ENCODE assay signal across 9 cellular contexts in the genomic region with DNA sequence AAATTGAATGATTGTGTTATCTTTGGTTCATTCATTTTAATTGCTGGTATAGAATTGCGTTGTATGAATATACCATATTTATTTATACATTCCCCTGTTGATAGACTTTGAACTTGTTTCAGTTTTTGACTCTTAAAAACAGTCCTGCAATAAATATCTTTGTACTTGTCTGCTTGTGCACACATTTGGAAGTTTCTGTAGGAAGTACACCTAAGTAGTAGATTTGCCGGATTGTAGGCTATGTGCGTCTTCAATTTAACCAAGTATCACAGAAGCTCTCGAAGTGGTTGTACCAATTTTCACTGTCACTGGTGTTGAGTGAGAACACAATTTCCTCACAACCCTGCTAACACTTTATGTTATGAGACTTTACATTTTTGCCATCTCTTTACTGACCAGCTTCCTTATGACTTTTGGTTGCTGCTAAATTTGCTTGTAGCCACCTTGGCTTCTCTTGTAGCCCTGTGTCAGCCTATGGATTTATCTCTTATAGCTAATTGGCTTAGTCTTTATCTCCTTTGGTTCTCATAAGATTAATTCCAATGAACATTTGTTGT. TPM values are rescaled to one million over a fixed set of nuclear protein-coding genes. Genes with fewer than 3 reads are reported as not detected.
DNase-seq lines count a peak whose midpoint lies in the region; ATAC-seq and TF ChIP-seq lines count a peak whose summit lies in the region.
"Had no signal": no experiment of that assay in that cellular context is flagged by ENCODE, and none has a peak within 500 bp of the region (broad histone marks: within the 10 kb centered on the region; RNA-seq: fewer than 3 reads in every experiment).

No MANE protein-coding gene starts in this region.

- peak overlapping the region; percentile 88 for H3K4me3 ChIP-seq in NB4 (ENCODE audit: low read depth, low read length)

- CTCF ChIA-PET in activated CD4-positive, alpha-beta memory T cell treated with anti-CD3 and anti-CD28 coated beads, Interleukin-2, amount 10 ng/mL, durations not matched to agents 7 days and 5 days (lab: Charles Lee): no interaction called here
- CTCF ChIA-PET in activated CD4-positive, alpha-beta memory T cell treated with anti-CD3 and anti-CD28 coated beads for 36 hours (lab: Charles Lee): interaction anchor here (1.2 kb wide), 1 partner anchor 65 kb away, joined by 3 read pairs; no protein-coding TSS in a partner anchor

- peaks cover 13% of the 10 kb centered on the region for H3K36me3 Mint-ChIP-seq in activated CD4-positive, alpha-beta memory T cell treated with anti-CD3 and anti-CD28 coated beads, Interleukin-2, amount 10 ng/mL, durations not matched to agents 7 days and 5 days (ENCODE audit: low read depth)
- H3K36me3 Mint-ChIP-seq in activated CD4-positive, alpha-beta memory T cell treated with anti-CD3 and anti-CD28 coated beads for 36 hours: peaks cover 10% of the 10 kb centered on the region
- peaks cover 3% of the 10 kb centered on the region for H3K36me3 Mint-ChIP-seq in chondrocyte (ENCODE audit: low read depth)
- peaks cover 4% of the 10 kb centered on the region for H3K36me3 Mint-ChIP-seq in progenitor cell of endocrine pancreas (ENCODE audit: insufficient read depth)

- ATAC-seq in HG03442 (IDR thresholded peaks at IDR 0.05; ENCODE audit: unreplicated experiment): no peak
- ATAC-seq in HG03196 (IDR thresholded peaks at IDR 0.05; ENCODE audit: unreplicated experiment): no peak
- no peak for ATAC-seq in HG02970 (IDR thresholded peaks at IDR 0.05; ENCODE audit: low FRiP score, unreplicated experiment)
- ATAC-seq: activated naive CD4-positive, alpha-beta T cell treated with anti-CD3 and anti-CD28 coated beads, Interleukin-2, amount 50 U/mL, for 72 hours had no signal

- H3K4me3 Mint-ChIP-seq in activated CD4-positive, alpha-beta memory T cell treated with anti-CD3 and anti-CD28 coated beads, Interleukin-2, amount 10 ng/mL, durations not matched to agents 7 days and 5 days: peak overlapping the region; percentile 95
- no peak overlapping the region for H3K4me3 Mint-ChIP-seq in activated CD4-positive, alpha-beta memory T cell treated with anti-CD3 and anti-CD28 coated beads for 36 hours
- H3K4me3 Mint-ChIP-seq in chondrocyte (ENCODE audit: unreplicated experiment) (peak overlapping the region; percentile 91), progenitor cell of endocrine pancreas (ENCODE audit: low read depth) (peak overlapping the region; percentile 93)

- intact Hi-C loops in activated CD4-positive, alpha-beta memory T cell treated with anti-CD3 and anti-CD28 coated beads for 36 hours (cut with micrococcal nuclease): no loop called here

- no peak for TF ChIP-seq POLR2A in NB4 (IDR thresholded peaks at IDR 0.05; ENCODE audit: extremely low read depth, insufficient read length)

- peaks cover 39% of the 10 kb centered on the region for H3K4me1 Mint-ChIP-seq in activated CD4-positive, alpha-beta memory T cell treated with anti-CD3 and anti-CD28 coated beads, Interleukin-2, amount 10 ng/mL, durations not matched to agents 7 days and 5 days
- H3K4me1 Mint-ChIP-seq in activated CD4-positive, alpha-beta memory T cell treated with anti-CD3 and anti-CD28 coated beads for 36 hours (ENCODE audit: low read depth): peaks cover 52% of the 10 kb centered on the region
- peaks cover 63% of the 10 kb centered on the region for H3K4me1 Mint-ChIP-seq in chondrocyte (ENCODE audit: low read depth)
- H3K4me1 Mint-ChIP-seq in progenitor cell of endocrine pancreas (ENCODE audit: low read depth): peaks cover 31% of the 10 kb centered on the region

- H3K9me3 Mint-ChIP-seq in activated CD4-positive, alpha-beta memory T cell treated with anti-CD3 and anti-CD28 coated beads, Interleukin-2, amount 10 ng/mL, durations not matched to agents 7 days and 5 days: no peaks in the 10 kb centered on the region
- peaks cover 2% of the 10 kb centered on the region for H3K9me3 Mint-ChIP-seq in activated CD4-positive, alpha-beta memory T cell treated with anti-CD3 and anti-CD28 coated beads for 36 hours
- peaks cover 4% of the 10 kb centered on the region for H3K9me3 Mint-ChIP-seq in chondrocyte (ENCODE audit: low read depth)
- peaks cover 12% of the 10 kb centered on the region for H3K9me3 Mint-ChIP-seq in progenitor cell of endocrine pancreas (ENCODE audit: low read depth)
- H3K9me3 Mint-ChIP-seq: activated naive CD4-positive, alpha-beta T cell treated with anti-CD3 and anti-CD28 coated beads, Interleukin-2, amount 50 U/mL, for 72 hours had no signal

- no peak overlapping the region for H3K27ac Mint-ChIP-seq in activated CD4-positive, alpha-beta memory T cell treated with anti-CD3 and anti-CD28 coated beads, Interleukin-2, amount 10 ng/mL, durations not matched to agents 7 days and 5 days
- H3K27ac Mint-ChIP-seq in activated CD4-positive, alpha-beta memory T cell treated with anti-CD3 and anti-CD28 coated beads for 36 hours: no peak overlapping the region
- peak overlapping the region; percentile 99 for H3K27ac Mint-ChIP-seq in chondrocyte (ENCODE audit: unreplicated experiment)
- peak overlapping the region; percentile 19 for H3K27ac Mint-ChIP-seq in progenitor cell of endocrine pancreas

- no peak for TF ChIP-seq CTCF in NB4 (IDR thresholded peaks at IDR 0.05; ENCODE audit: low read depth, low read length)
- no peak for TF ChIP-seq CTCF in chondrocyte (IDR thresholded peaks at IDR 0.05)
- TF ChIP-seq CTCF in progenitor cell of endocrine pancreas (IDR thresholded peaks at IDR 0.05; ENCODE audit: unreplicated experiment): no peak

- no peaks in the 10 kb centered on the region for H3K27me3 Mint-ChIP-seq in activated CD4-positive, alpha-beta memory T cell treated with anti-CD3 and anti-CD28 coated beads, Interleukin-2, amount 10 ng/mL, durations not matched to agents 7 days and 5 days
- H3K27me3 Mint-ChIP-seq in activated CD4-positive, alpha-beta memory T cell treated with anti-CD3 and anti-CD28 coated beads for 36 hours: no peaks in the 10 kb centered on the region
- H3K27me3 Mint-ChIP-seq in chondrocyte (ENCODE audit: low read depth) (no peaks in the 10 kb centered on the region), progenitor cell of endocrine pancreas (no peaks in the 10 kb centered on the region)

- no peak for DNase-seq in activated CD4-positive, alpha-beta memory T cell treated with anti-CD3 and anti-CD28 coated beads, Interleukin-2, amount 10 ng/mL, durations not matched to agents 7 days and 5 days
- no peak for DNase-seq in activated CD4-positive, alpha-beta memory T cell treated with anti-CD3 and anti-CD28 coated beads for 36 hours
- DNase-seq in NB4 (ENCODE audit: low read depth): no peak
- no peak for DNase-seq in chondrocyte (ENCODE audit: low spot score)
- no peak for DNase-seq in progenitor cell of endocrine pancreas (ENCODE audit: low spot score, unreplicated experiment)

- POLR2A ChIA-PET in activated CD4-positive, alpha-beta memory T cell treated with anti-CD3 and anti-CD28 coated beads, Interleukin-2, amount 10 ng/mL, durations not matched to agents 7 days and 5 days (lab: Charles Lee): interaction anchor here (1.2 kb wide), 1 partner anchor 488 kb away, joined by 4 read pairs; no protein-coding TSS in a partner anchor
- POLR2A ChIA-PET in activated CD4-positive, alpha-beta memory T cell treated with anti-CD3 and anti-CD28 coated beads for 36 hours (lab: Charles Lee): interaction anchor here (0.6 to 1.1 kb wide), 2 partner anchors 80 to 109 kb away, joined by 3 to 4 read pairs; a partner anchor contains a TSS

RNA-seq across cellular contexts. Expression of a gene that starts 2.2 kb away (rescaled TPM):
- 10 to 100 TPM; 43.9 to 44.5 TPM for total RNA-seq in activated CD4-positive, alpha-beta memory T cell treated with anti-CD3 and anti-CD28 coated beads, Interleukin-2, amount 10 ng/mL, durations not matched to agents 7 days and 5 days
- total RNA-seq in activated CD4-positive, alpha-beta memory T cell treated with anti-CD3 and anti-CD28 coated beads for 36 hours: 10 to 100 TPM; 63.1 to 65.6 TPM
- total RNA-seq in chondrocyte (258 to 343 TPM (median 268 TPM) in 3 replicates), progenitor cell of endocrine pancreas (255 and 281 TPM in 2 replicates)

RNA-seq across cellular contexts. Expression of a gene that starts 2.4 kb away (rescaled TPM):
- 10 to 100 TPM; 17.2 TPM for total RNA-seq in activated CD4-positive, alpha-beta memory T cell treated with anti-CD3 and anti-CD28 coated beads, Interleukin-2, amount 10 ng/mL, durations not matched to agents 7 days and 5 days
- total RNA-seq in activated CD4-positive, alpha-beta memory T cell treated with anti-CD3 and anti-CD28 coated beads for 36 hours: 10 to 100 TPM; 19.2 to 21.2 TPM
- 15.0 to 19.2 TPM (median 15.6 TPM) in 3 replicates for total RNA-seq in chondrocyte
- total RNA-seq in progenitor cell of endocrine pancreas: 16.7 and 17.8 TPM in 2 replicates

Comparison
In these comparisons a context has a peak if more than half of its experiments do, and no peak if none do; other contexts are left out.
1. H3K27ac Mint-ChIP-seq: peak in chondrocyte (single experiment) and progenitor cell of endocrine pancreas (single experiment); none in activated CD4-positive, alpha-beta memory T cell treated with anti-CD3 and anti-CD28 coated beads, Interleukin-2, amount 10 ng/mL, durations not matched to agents 7 days and 5 days (single experiment) and activated CD4-positive, alpha-beta memory T cell treated with anti-CD3 and anti-CD28 coated beads for 36 hours (single experiment).